In genomic region chr13:67086260-67086659, GRCh38 we compare ENCODE assay signal across 16 cellular contexts.
"Had no signal": no experiment of that assay in that cellular context is flagged by ENCODE, and none has a peak within 500 bp of the region (broad histone marks: within the 10 kb centered on the region; RNA-seq: fewer than 3 reads in every experiment).

No MANE protein-coding gene starts in this region.

- H3K27ac Mint-ChIP-seq: activated CD4-positive, alpha-beta T cell treated with anti-CD3 and anti-CD28 coated beads, Interleukin-2, amount 10 ng/mL, durations not matched to agents 7 days and 5 days; activated naive CD8-positive, alpha-beta T cell treated with anti-CD3 and anti-CD28 coated beads, Interleukin-2, amount 10 ng/mL, durations not matched to agents 7 days and 5 days; natural killer cell treated with Interleukin-12 subunit alpha and Interleukin-12 subunit beta and Interleukin-15 and Interleukin-18, amount 100 ng/mL, for 72 hours; stimulated activated naive CD8-positive, alpha-beta T cell treated with anti-CD3 and anti-CD28 coated beads, Interleukin-15, Interleukin-2, amounts not matched to agents 100 ng/mL and 50 ng/mL, for 24 hours had no signal

- H3K27me3 Mint-ChIP-seq: activated CD4-positive, alpha-beta T cell treated with anti-CD3 and anti-CD28 coated beads, Interleukin-2, amount 10 ng/mL, durations not matched to agents 7 days and 5 days; activated naive CD8-positive, alpha-beta T cell treated with anti-CD3 and anti-CD28 coated beads, Interleukin-2, amount 10 ng/mL, durations not matched to agents 7 days and 5 days; natural killer cell treated with Interleukin-12 subunit alpha and Interleukin-12 subunit beta and Interleukin-15 and Interleukin-18, amount 100 ng/mL, for 72 hours; stimulated activated naive CD8-positive, alpha-beta T cell treated with anti-CD3 and anti-CD28 coated beads, Interleukin-15, Interleukin-2, amounts not matched to agents 100 ng/mL and 50 ng/mL, for 24 hours had no signal

- H3K4me3 ChIP-seq: gastrocnemius medialis, heart right ventricle, left ventricle myocardium inferior, prostate gland, spleen had no signal

- DNase-seq: activated CD4-positive, alpha-beta T cell treated with anti-CD3 and anti-CD28 coated beads, Interleukin-2, amount 10 ng/mL, durations not matched to agents 7 days and 5 days; activated naive CD4-positive, alpha-beta T cell; activated naive CD8-positive, alpha-beta T cell treated with anti-CD3 and anti-CD28 coated beads, Interleukin-2, amount 10 ng/mL, durations not matched to agents 7 days and 5 days; cerebellar nuclear complex; dermis blood vessel endothelial cell; gastrocnemius medialis; heart right ventricle; left ventricle myocardium inferior; mesenchymal stem cell; occipital lobe; spleen had no signal

- H3K36me3 Mint-ChIP-seq: activated naive CD8-positive, alpha-beta T cell treated with anti-CD3 and anti-CD28 coated beads, Interleukin-2, amount 10 ng/mL, durations not matched to agents 7 days and 5 days; natural killer cell treated with Interleukin-12 subunit alpha and Interleukin-12 subunit beta and Interleukin-15 and Interleukin-18, amount 100 ng/mL, for 72 hours had no signal

- H3K4me1 Mint-ChIP-seq: activated CD4-positive, alpha-beta T cell treated with anti-CD3 and anti-CD28 coated beads, Interleukin-2, amount 10 ng/mL, durations not matched to agents 7 days and 5 days; activated naive CD8-positive, alpha-beta T cell treated with anti-CD3 and anti-CD28 coated beads, Interleukin-2, amount 10 ng/mL, durations not matched to agents 7 days and 5 days had no signal

- H3K4me3 Mint-ChIP-seq: activated CD4-positive, alpha-beta T cell treated with anti-CD3 and anti-CD28 coated beads, Interleukin-2, amount 10 ng/mL, durations not matched to agents 7 days and 5 days; activated naive CD8-positive, alpha-beta T cell treated with anti-CD3 and anti-CD28 coated beads, Interleukin-2, amount 10 ng/mL, durations not matched to agents 7 days and 5 days; natural killer cell treated with Interleukin-12 subunit alpha and Interleukin-12 subunit beta and Interleukin-15 and Interleukin-18, amount 100 ng/mL, for 72 hours; stimulated activated naive CD8-positive, alpha-beta T cell treated with anti-CD3 and anti-CD28 coated beads, Interleukin-15, Interleukin-2, amounts not matched to agents 100 ng/mL and 50 ng/mL, for 24 hours had no signal

- H3K9me3 ChIP-seq: gastrocnemius medialis, heart right ventricle, left ventricle myocardium inferior, prostate gland, spleen had no signal

- H3K4me1 ChIP-seq: gastrocnemius medialis, prostate gland, spleen had no signal

- H3K36me3 ChIP-seq: gastrocnemius medialis, heart right ventricle, left ventricle myocardium inferior, prostate gland, spleen had no signal

- ATAC-seq: gastrocnemius medialis; natural killer cell treated with Interleukin-12 subunit alpha and Interleukin-12 subunit beta and Interleukin-15 and Interleukin-18, amount 100 ng/mL, for 72 hours; sciatic nerve had no signal

- H3K9me3 Mint-ChIP-seq: activated CD4-positive, alpha-beta T cell treated with anti-CD3 and anti-CD28 coated beads, Interleukin-2, amount 10 ng/mL, durations not matched to agents 7 days and 5 days; activated naive CD8-positive, alpha-beta T cell treated with anti-CD3 and anti-CD28 coated beads, Interleukin-2, amount 10 ng/mL, durations not matched to agents 7 days and 5 days; stimulated activated naive CD8-positive, alpha-beta T cell treated with anti-CD3 and anti-CD28 coated beads, Interleukin-15, Interleukin-2, amounts not matched to agents 100 ng/mL and 50 ng/mL, for 24 hours had no signal

- H3K27me3 ChIP-seq: gastrocnemius medialis, heart right ventricle, spleen had no signal

- H3K27ac ChIP-seq: epithelial cell of prostate, gastrocnemius medialis, left ventricle myocardium inferior, prostate gland, spleen had no signal
